ENCODE assay signal across 8 cellular contexts in the genomic region with DNA sequence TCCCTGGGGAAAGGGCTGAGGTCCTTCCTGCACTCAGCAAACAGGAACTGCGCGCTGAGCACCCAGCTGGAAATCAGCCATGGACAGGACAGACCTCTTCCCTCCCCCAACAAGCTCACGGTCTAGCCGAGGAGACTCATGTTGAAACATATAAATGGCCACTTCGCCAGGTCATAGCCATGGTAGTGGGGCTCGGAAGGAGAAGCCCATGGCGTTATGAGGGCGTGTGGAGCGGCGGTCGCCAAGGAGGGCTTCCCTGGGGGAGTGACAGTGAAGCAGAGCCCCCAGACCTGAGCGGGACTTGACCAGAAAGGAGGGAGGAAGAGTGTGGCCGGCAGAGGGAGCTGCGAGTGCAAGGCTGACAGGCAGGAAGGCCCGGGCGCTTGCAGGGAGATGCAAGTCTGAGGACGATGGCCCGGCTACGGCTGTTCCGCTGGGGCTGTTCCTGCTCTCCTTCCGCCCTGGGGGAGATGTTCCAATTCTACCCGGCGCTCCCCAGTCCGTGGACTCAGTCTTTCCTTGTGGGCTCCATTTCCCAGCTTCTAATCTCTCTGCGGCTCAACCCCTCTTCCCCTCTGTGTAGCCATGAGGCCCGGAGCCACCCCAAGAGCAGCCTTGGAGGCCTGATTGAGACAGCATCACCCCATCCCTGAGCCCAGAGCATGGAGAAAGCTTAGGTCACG. TPM values are rescaled to one million over a fixed set of nuclear protein-coding genes. Genes with fewer than 3 reads are reported as not detected.
DNase-seq lines count a peak whose midpoint lies in the region; TF ChIP-seq lines count a peak whose summit lies in the region.

No MANE protein-coding gene starts in this region.

- peak overlapping the region; percentile 83 for H3K4me2 ChIP-seq in smooth muscle cell

- in situ Hi-C loops in HAP-1 (cut with MboI; ENCODE audit: low sequenced_read_pairs): no loop called here
- in situ Hi-C loops in T47D (cut with HindIII; ENCODE audit: low pct_unique_long_range_greater_than_20kb, low sequenced_read_pairs): no loop called here

- peak; percentile 92 for DNase-seq in AG20443 (ENCODE audit: low spot score)
- DNase-seq in HAP-1 (ENCODE audit: low spot score in 2 of 2): peak; percentile 85 to 97
- DNase-seq in NCI-H226: peak; percentile 41
- peak; percentile 96 for DNase-seq in WERI-Rb-1
- DNase-seq in T47D (ENCODE audit: low read depth in 1 of 2, low spot score in 1 of 2): peak; percentile 89 to 90
- DNase-seq in immature natural killer cell: peak; percentile 74 to 81 (median 76)
- peak; percentile 60 for DNase-seq in smooth muscle cell (lab: John Stamatoyannopoulos, UW; ENCODE audit: unreplicated experiment)
- no peak for DNase-seq in cortex of kidney (lab: John Stamatoyannopoulos, UW)

- H3K9me3 Mint-ChIP-seq in immature natural killer cell: no peaks in the 10 kb centered on the region

- H3K27me3 ChIP-seq in HAP-1 (ENCODE audit: low read depth) (no peaks in the 10 kb centered on the region), WERI-Rb-1 (ENCODE audit: insufficient read depth, low read depth, severe bottlenecking) (no peaks in the 10 kb centered on the region), smooth muscle cell (ENCODE audit: low read depth) (no peaks in the 10 kb centered on the region)

- peak overlapping the region; percentile 76 for H2AFZ ChIP-seq in smooth muscle cell (ENCODE audit: low read depth)

- 13% methylated on average over 26 of the region's 27 CpGs for WGBS in smooth muscle cell (ENCODE audit: low lambda C conversion rate)

- peaks cover 4% of the 10 kb centered on the region for H4K20me1 ChIP-seq in smooth muscle cell (ENCODE audit: low read depth)

- H3K4me1 ChIP-seq in HAP-1 (peaks cover 11% of the 10 kb centered on the region), smooth muscle cell (ENCODE audit: low read depth) (peaks cover 3% of the 10 kb centered on the region)

- peak overlapping the region in 1 of 5 donors; percentile 27 for H3K4me3 Mint-ChIP-seq in immature natural killer cell

- H3K9me3 ChIP-seq in HAP-1 (0 out of 2 replicates have a peak, but pooled peaks cover 2% of the 10 kb centered on the region), WERI-Rb-1 (ENCODE audit: severe bottlenecking) (peaks cover 11% of the 10 kb centered on the region), smooth muscle cell (replicated peaks; ENCODE audit: low read depth) (no peaks in the 10 kb centered on the region)

- no peaks in the 10 kb centered on the region for H3K79me2 ChIP-seq in smooth muscle cell (ENCODE audit: low read depth)

- H3K36me3 Mint-ChIP-seq in immature natural killer cell: no peaks in the 10 kb centered on the region

- no peak overlapping the region for H3K9ac ChIP-seq in smooth muscle cell (ENCODE audit: low read depth)

- H3K36me3 ChIP-seq in HAP-1 (replicated peaks): no peaks in the 10 kb centered on the region
- H3K36me3 ChIP-seq in WERI-Rb-1: no peaks in the 10 kb centered on the region
- H3K36me3 ChIP-seq in smooth muscle cell (ENCODE audit: low read depth): no peaks in the 10 kb centered on the region

- TF ChIP-seq CTCF in WERI-Rb-1 (IDR thresholded peaks at IDR 0.05; ENCODE audit: low read depth, low read length) (peak; percentile 99), smooth muscle cell (IDR thresholded peaks at IDR 0.05; ENCODE audit: borderline replicate concordance, insufficient read depth, poor library complexity, severe bottlenecking) (peak; percentile 75)

- no peak overlapping the region for H3K27ac ChIP-seq in WERI-Rb-1
- H3K27ac ChIP-seq in smooth muscle cell (ENCODE audit: low read depth): peak overlapping the region; percentile 45

- H3K27ac Mint-ChIP-seq in immature natural killer cell: no peak overlapping the region

- H3K27me3 Mint-ChIP-seq in immature natural killer cell (ENCODE audit: low read depth in 3 of 3): peaks cover 0 to 3% (median 1%) of the 10 kb centered on the region in 3 donors

- H3F3A ChIP-seq in smooth muscle cell (ENCODE audit: low read depth): no peaks in the 10 kb centered on the region

- H3K4me1 Mint-ChIP-seq in immature natural killer cell: peaks cover 0 to 7% of the 10 kb centered on the region in 2 donors

- H3K4me3 ChIP-seq in HAP-1: peak overlapping the region; percentile 19
- H3K4me3 ChIP-seq in WERI-Rb-1 (ENCODE audit: low read depth, low read length): peak overlapping the region; percentile 38
- H3K4me3 ChIP-seq in smooth muscle cell: peak overlapping the region; percentile 40

RNA-seq across cellular contexts. Expression of a gene that starts 43.9 kb away (rescaled TPM):
- polyA plus RNA-seq in immature natural killer cell (10 to 100 TPM in 1 of 3 donors, 1 to 10 TPM in 2; 2.0 to 48.1 (median 9.6) TPM), smooth muscle cell (38.6 and 53.7 TPM in 2 replicates)
- 73.5 and 97.2 TPM in 2 replicates for total RNA-seq in smooth muscle cell
